Comparison of ENCODE assay signal across 8 cellular contexts in genomic region chr11:64251722-64251985, GRCh38. TPM values are rescaled to one million over a fixed set of nuclear protein-coding genes. Genes with fewer than 3 reads are reported as not detected.
DNase-seq lines count a peak whose midpoint lies in the region; ATAC-seq and TF ChIP-seq lines count a peak whose summit lies in the region.

No MANE protein-coding gene starts in this region.

- peak overlapping the region; percentile 28 for H2BK15ac ChIP-seq in mesenchymal stem cell (ENCODE audit: low read depth, poor library complexity, severe bottlenecking)

- in situ Hi-C loops in astrocyte of the spinal cord (cut with HindIII; ENCODE audit: low sequenced_read_pairs), result no loop called here

- H3K4ac ChIP-seq in mesenchymal stem cell (ENCODE audit: low read depth in 1 of 2, low read length in 2 of 2), result peak overlapping the region in 1 of 2 experiments; percentile 64

- 0% methylated on average over 18 of the region's 18 CpGs for WGBS in mesenchymal stem cell

- peak overlapping the region; percentile 42 for H2BK120ac ChIP-seq in mesenchymal stem cell (ENCODE audit: low read depth, low read length)

- no peaks in the 10 kb centered on the region for H3K36me3 ChIP-seq in cardiac muscle cell
- H3K36me3 ChIP-seq in mesenchymal stem cell (ENCODE audit: control insufficient read depth in 1 of 2, insufficient read depth in 2 of 2, low read depth in 1 of 2, low read length in 2 of 2), result peaks cover 20 to 29% of the 10 kb centered on the region in 2 experiments
- no peaks in the 10 kb centered on the region for H3K36me3 ChIP-seq in uterus

- H3K4me1 ChIP-seq in cardiac muscle cell (ENCODE audit: low read depth), result peaks cover 5% of the 10 kb centered on the region
- H3K4me1 ChIP-seq in mesenchymal stem cell (ENCODE audit: control insufficient read depth, insufficient read depth, low read depth, low read length), result peaks cover 36% of the 10 kb centered on the region
- H3K4me1 ChIP-seq in uterus, result peaks cover 0 to 16% of the 10 kb centered on the region in 2 donors

- TF ChIP-seq POLR2A in uterus (IDR thresholded peaks at IDR 0.05), result no peak

- TF ChIP-seq CTCF in cardiac muscle cell (IDR thresholded peaks at IDR 0.05; ENCODE audit: low read depth, low read length) (no peak), astrocyte of the spinal cord (IDR thresholded peaks at IDR 0.05; ENCODE audit: low read depth, low read length) (no peak), uterus (IDR thresholded peaks at IDR 0.05) (no peak)

- H3K27me3 ChIP-seq in cardiac muscle cell (no peaks in the 10 kb centered on the region), mesenchymal stem cell (ENCODE audit: control insufficient read depth in 1 of 2, insufficient read depth in 1 of 2, low read length in 2 of 2) (no peaks in the 10 kb centered on the region), uterus (no peaks in the 10 kb centered on the region)

- H2AFZ ChIP-seq in mesenchymal stem cell (ENCODE audit: low read depth, low read length), result peak overlapping the region; percentile 29

- peaks cover 31% of the 10 kb centered on the region for H3K79me1 ChIP-seq in mesenchymal stem cell (replicated peaks; ENCODE audit: low read length, poor library complexity, severe bottlenecking)

- H3K4me2 ChIP-seq in mesenchymal stem cell (ENCODE audit: low read length, poor library complexity, severe bottlenecking), result peak overlapping the region; percentile 92

- intact Hi-C loops in cardiac septum (cut with DNase I), result loop anchor here (5.0 kb wide), 1 partner anchor 51 kb away; the partner anchor contains the start of gene CATSPERZ
- intact Hi-C loops in uterus (cut with DNase I; ENCODE audit: low total_unique reads), result no loop called here

- H3K4me3 ChIP-seq in cardiac muscle cell, result peak overlapping the region; percentile 82
- peak overlapping the region; percentile 63 for H3K4me3 ChIP-seq in astrocyte of the spinal cord (ENCODE audit: low read depth, low read length)
- peak overlapping the region; percentile 78 to 85 for H3K4me3 ChIP-seq in mesenchymal stem cell (ENCODE audit: insufficient read depth in 1 of 2, low read depth in 1 of 2, low read length in 2 of 2)
- H3K4me3 ChIP-seq in uterus, result peak overlapping the region; percentile 82 to 88

- H2BK12ac ChIP-seq in mesenchymal stem cell (ENCODE audit: low read length in 2 of 2), result no peak overlapping the region

- H3K14ac ChIP-seq in mesenchymal stem cell (ENCODE audit: low read length in 2 of 2), result peak overlapping the region; percentile 28 to 96

- no peak overlapping the region for H4K91ac ChIP-seq in mesenchymal stem cell (ENCODE audit: low read length)

- H3K27ac ChIP-seq in cardiac muscle cell, result no peak overlapping the region
- H3K27ac ChIP-seq in mesenchymal stem cell (ENCODE audit: low read length, poor library complexity, severe bottlenecking), result no peak overlapping the region
- peak overlapping the region; percentile 63 to 75 for H3K27ac ChIP-seq in uterus

- H4K8ac ChIP-seq in mesenchymal stem cell (ENCODE audit: low read length), result no peak overlapping the region

- no peak overlapping the region for H2BK5ac ChIP-seq in mesenchymal stem cell (ENCODE audit: low read depth, low read length, poor library complexity, severe bottlenecking)

- H3K9me3 ChIP-seq in cardiac muscle cell (ENCODE audit: low read depth) (no peaks in the 10 kb centered on the region), mesenchymal stem cell (ENCODE audit: control insufficient read depth, low read length) (no peaks in the 10 kb centered on the region), uterus (no peaks in the 10 kb centered on the region)

- no peak overlapping the region for H3K23ac ChIP-seq in mesenchymal stem cell (ENCODE audit: low read length in 2 of 2)

- no peak overlapping the region for H2AK5ac ChIP-seq in mesenchymal stem cell (ENCODE audit: low read length, severe bottlenecking)

- DNase-seq in cardiac muscle cell (ENCODE audit: low read depth in 1 of 2, low spot score in 1 of 2) (no peak), cardiac septum (ENCODE audit: low spot score) (no peak), astrocyte of the spinal cord (ENCODE audit: low read depth, low spot score) (no peak), mesenchymal stem cell (no peak), uterus (no peak), GM19238 (ENCODE audit: insufficient read length, low spot score) (no peak)

- ATAC-seq in HG02571 (IDR thresholded peaks at IDR 0.05; ENCODE audit: unreplicated experiment) (no peak), GM21619 (IDR thresholded peaks at IDR 0.05; ENCODE audit: unreplicated experiment) (no peak)

- H3K9ac ChIP-seq in mesenchymal stem cell (ENCODE audit: low read length), result peak overlapping the region; percentile 91

- H3K18ac ChIP-seq in mesenchymal stem cell (ENCODE audit: low read depth in 1 of 2, low read length in 2 of 2), result peak overlapping the region; percentile 40 to 71

RNA-seq across cellular contexts. Expression of gene PLCB3, which starts 0.3 kb away (rescaled TPM):
- 20.3 and 24.7 TPM in 2 replicates for total RNA-seq in cardiac muscle cell
- 10.6 and 11.0 TPM in 2 replicates for polyA plus RNA-seq in cardiac muscle cell
- 9.6 TPM for total RNA-seq in cardiac septum
- 22.4 TPM for polyA plus RNA-seq in mesenchymal stem cell (2013, experiment 1 of 2)
- 21.6 TPM for polyA plus RNA-seq in mesenchymal stem cell (2013, experiment 2 of 2)
- total RNA-seq in uterus, result 10 to 100 TPM in 3 of 4 donors, 1 to 10 TPM in 1; 10.0 to 39.5 (median 21.8) TPM

RNA-seq across cellular contexts. Expression of gene PPP1R14B, which starts 4.9 kb away (rescaled TPM):
- total RNA-seq in cardiac muscle cell (220 and 240 TPM in 2 replicates), cardiac septum (113 TPM), uterus (10 to 100 TPM in 3 of 4 donors, 1 to 10 TPM in 1; 9.5 to 63.4 (median 28.3) TPM)
- 238 and 288 TPM in 2 replicates for polyA plus RNA-seq in cardiac muscle cell
- polyA plus RNA-seq in mesenchymal stem cell (2013, experiment 1 of 2), result 279 TPM
- 281 TPM for polyA plus RNA-seq in mesenchymal stem cell (2013, experiment 2 of 2)

RNA-seq across cellular contexts. Expression of gene FKBP2, which starts 10.8 kb away (rescaled TPM):
- 102 and 177 TPM in 2 replicates for total RNA-seq in cardiac muscle cell
- polyA plus RNA-seq in cardiac muscle cell, result 191 and 321 TPM in 2 replicates
- 57.8 TPM for total RNA-seq in cardiac septum
- polyA plus RNA-seq in mesenchymal stem cell (2013, experiment 1 of 2), result 70.1 TPM
- polyA plus RNA-seq in mesenchymal stem cell (2013, experiment 2 of 2), result 68.6 TPM
- 10 to 100 TPM; 22.3 to 74.0 (median 37.7) TPM for total RNA-seq in uterus

RNA-seq across cellular contexts. Expression of gene VEGFB, which starts 17.3 kb away (rescaled TPM):
- total RNA-seq in cardiac muscle cell, result 162 and 206 TPM in 2 replicates
- polyA plus RNA-seq in cardiac muscle cell, result 178 and 199 TPM in 2 replicates
- 261 TPM for total RNA-seq in cardiac septum
- 139 TPM for polyA plus RNA-seq in mesenchymal stem cell (2013, experiment 1 of 2)
- 137 TPM for polyA plus RNA-seq in mesenchymal stem cell (2013, experiment 2 of 2)
- 100 to 1,000 TPM in 1 of 4 donors, 10 to 100 TPM in 3; 20.0 to 120 (median 26.0) TPM for total RNA-seq in uterus

RNA-seq across cellular contexts. Expression of gene DNAJC4, which starts 21.3 kb away (rescaled TPM):
- 75.5 and 79.9 TPM in 2 replicates for total RNA-seq in cardiac muscle cell
- polyA plus RNA-seq in cardiac muscle cell, result 126 and 132 TPM in 2 replicates
- 51.9 TPM for total RNA-seq in cardiac septum
- polyA plus RNA-seq in mesenchymal stem cell (2013, experiment 1 of 2), result 38.5 TPM
- polyA plus RNA-seq in mesenchymal stem cell (2013, experiment 2 of 2), result 36.7 TPM
- total RNA-seq in uterus, result 10 to 100 TPM in 2 of 4 donors, 1 to 10 TPM in 1, not detected in 1; 7.9 to 28.6 (median 16.6) TPM

Comparison
In these comparisons a context has a peak if more than half of its experiments do, and no peak if none do; other contexts are left out.
1. H3K27ac ChIP-seq: peak in uterus (2 of 2); none in cardiac muscle cell (single experiment) and mesenchymal stem cell (single experiment).
2. Peak in every context shown above with its lines, with median percentiles within 50 percentile points of each other: H3K4me3 ChIP-seq.